Comparison of ENCODE assay signal across 8 cellular contexts in the genomic region with DNA sequence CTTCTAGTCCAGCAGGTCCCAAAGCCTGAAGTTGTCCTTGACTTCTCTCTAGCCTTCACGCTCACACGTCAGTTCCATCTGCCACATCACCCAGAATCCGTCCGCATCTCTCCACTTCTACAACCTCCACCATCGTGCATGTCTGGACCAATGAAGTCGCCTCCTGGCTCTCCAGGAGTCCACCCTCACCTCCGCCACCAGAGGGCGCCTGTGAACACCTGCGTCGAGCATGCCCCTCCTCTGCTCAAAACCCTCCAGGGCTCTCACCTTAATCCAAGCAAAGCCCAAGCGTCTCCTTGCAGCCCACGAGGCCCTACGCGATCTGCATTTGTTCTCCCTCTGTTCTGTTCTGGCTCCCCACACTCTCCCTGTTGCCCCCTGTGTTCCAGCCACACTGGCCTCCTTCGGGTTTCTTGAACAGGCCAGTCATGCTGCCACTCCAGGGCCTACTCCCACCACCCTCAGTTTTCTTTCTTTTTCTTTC. TPM values are rescaled to one million over a fixed set of nuclear protein-coding genes. Genes with fewer than 3 reads are reported as not detected.
DNase-seq lines count a peak whose midpoint lies in the region; ATAC-seq and TF ChIP-seq lines count a peak whose summit lies in the region.

No MANE protein-coding gene starts in this region.

- H3K27ac ChIP-seq in heart right ventricle (no peak overlapping the region), sigmoid colon (no peak overlapping the region)

- intact Hi-C loops in heart right ventricle (cut with DNase I) (loop anchor here in 1 of 10 donors (2.0 kb wide), 1 partner anchor 22 kb away; no protein-coding TSS in a partner anchor), sigmoid colon (cut with DNase I) (no loop called here)

- H3K4me3 ChIP-seq in H7 (ENCODE audit: insufficient read depth, low read depth, low read length) = no peak overlapping the region
- H3K4me3 ChIP-seq in heart right ventricle = peak overlapping the region in 2 of 10 donors; percentile 11 to 63
- no peak overlapping the region for H3K4me3 ChIP-seq in sigmoid colon

- CTCF ChIA-PET in activated naive CD4-positive, alpha-beta T cell treated with anti-CD3 and anti-CD28 coated beads, Interleukin-2, amount 10 ng/mL, durations not matched to agents 7 days and 5 days (lab: Charles Lee) = interaction anchor here (0.6 to 1.8 kb wide), 13 partner anchors 12 to 205 kb away, joined by 3 to 12 read pairs (median 4); a partner anchor contains a TSS

- H3K4me1 ChIP-seq in heart right ventricle (peaks cover 0 to 34% (median 5%) of the 10 kb centered on the region in 9 donors), sigmoid colon (no peaks in the 10 kb centered on the region)

- peaks cover 21% of the 10 kb centered on the region for H3K4me1 Mint-ChIP-seq in activated naive CD4-positive, alpha-beta T cell treated with anti-CD3 and anti-CD28 coated beads, Interleukin-2, amount 10 ng/mL, durations not matched to agents 7 days and 5 days

- H3K9me3 ChIP-seq in heart right ventricle (peaks cover 0 to 16% (median 6%) of the 10 kb centered on the region in 11 donors), sigmoid colon (peaks cover 0 to 5% (median 0%) of the 10 kb centered on the region in 4 donors)

- H3K27me3 Mint-ChIP-seq in activated naive CD4-positive, alpha-beta T cell treated with anti-CD3 and anti-CD28 coated beads, Interleukin-2, amount 10 ng/mL, durations not matched to agents 7 days and 5 days = peaks cover 14% of the 10 kb centered on the region

- H3K36me3 ChIP-seq in H7 (replicated peaks; ENCODE audit: control insufficient read depth, insufficient read depth, low read length) (peaks cover 1% of the 10 kb centered on the region), heart right ventricle (peaks cover 0 to 38% (median 0%) of the 10 kb centered on the region in 9 donors), sigmoid colon (no peaks in the 10 kb centered on the region)

- ATAC-seq in heart right ventricle (peak; percentile 67 to 86 (median 80)), HG03135 (IDR thresholded peaks at IDR 0.05; ENCODE audit: unreplicated experiment) (no peak)

- 24 to 26% methylated on average over 15 of the region's 15 CpGs for WGBS in heart right ventricle, 2 donors
- WGBS in sigmoid colon, 2 donors = 8 to 23% methylated on average over 15 of the region's 15 CpGs

- no peak overlapping the region for H3K4me3 Mint-ChIP-seq in activated naive CD4-positive, alpha-beta T cell treated with anti-CD3 and anti-CD28 coated beads, Interleukin-2, amount 10 ng/mL, durations not matched to agents 7 days and 5 days

- TF ChIP-seq POLR2A in sigmoid colon (IDR thresholded peaks at IDR 0.05) = no peak

- no peak for TF ChIP-seq EP300 in sigmoid colon (IDR thresholded peaks at IDR 0.05)

- peak overlapping the region; percentile 5 for H3K27ac Mint-ChIP-seq in activated naive CD4-positive, alpha-beta T cell treated with anti-CD3 and anti-CD28 coated beads, Interleukin-2, amount 10 ng/mL, durations not matched to agents 7 days and 5 days

- H3K27me3 ChIP-seq in H7 (ENCODE audit: control insufficient read depth, insufficient read depth, low read length) (no peaks in the 10 kb centered on the region), heart right ventricle (no peaks in the 10 kb centered on the region), sigmoid colon (no peaks in the 10 kb centered on the region)

- no peaks in the 10 kb centered on the region for H3K9me3 Mint-ChIP-seq in activated naive CD4-positive, alpha-beta T cell treated with anti-CD3 and anti-CD28 coated beads, Interleukin-2, amount 10 ng/mL, durations not matched to agents 7 days and 5 days

- DNase-seq in DMS53 treated with DMSO at 0.1 percent for 48 hours (lab: John Stamatoyannopoulos, UW; ENCODE audit: unreplicated experiment) (peak; percentile 60), H7 (peak; percentile 97), NCI-H1092 (lab: John Stamatoyannopoulos, UW) (peak; percentile 44), SKM-1 treated with dmso at 0.1 percent for 144 hours (lab: John Stamatoyannopoulos, UW; ENCODE audit: unreplicated experiment) (peak; percentile 89), heart right ventricle (peak; percentile 77 to 86), sigmoid colon (peak; percentile 89)
- peak; percentile 93 for DNase-seq in activated naive CD4-positive, alpha-beta T cell treated with anti-CD3 and anti-CD28 coated beads, Interleukin-2, amount 10 ng/mL, durations not matched to agents 7 days and 5 days

- H3K36me3 Mint-ChIP-seq in activated naive CD4-positive, alpha-beta T cell treated with anti-CD3 and anti-CD28 coated beads, Interleukin-2, amount 10 ng/mL, durations not matched to agents 7 days and 5 days = no peaks in the 10 kb centered on the region

- TF ChIP-seq CTCF in heart right ventricle (IDR thresholded peaks at IDR 0.05) = peak; percentile 82 to 96 (median 87)
- peak; percentile 79 to 87 (median 80) for TF ChIP-seq CTCF in sigmoid colon (IDR thresholded peaks at IDR 0.05)

RNA-seq across cellular contexts. Expression of a gene that starts 3.7 kb away (rescaled TPM):
- 7.5 and 13.6 TPM in 2 replicates for total RNA-seq in H7 (2014; rRNA removed; shearing (Covaris generic))
- total RNA-seq in heart right ventricle = 10 to 100 TPM in 1 of 10 donors, 1 to 10 TPM in 9; 3.4 to 10.7 (median 6.6) TPM
- polyA plus RNA-seq in heart right ventricle = 10 to 100 TPM; 11.5 to 30.9 TPM
- total RNA-seq in sigmoid colon = 10 to 100 TPM in 1 of 4 donors, 1 to 10 TPM in 3; 1.6 to 18.6 (median 4.4) TPM
- polyA plus RNA-seq in sigmoid colon = 1 to 10 TPM in 1 of 3 donors, under 1 TPM in 2; 0.23 to 2.1 (median 0.60) TPM

RNA-seq across cellular contexts. Expression of a gene that starts 6.4 kb away (rescaled TPM):
- total RNA-seq in H7 (2014; rRNA removed; shearing (Covaris generic)) = 186 and 194 TPM in 2 replicates
- total RNA-seq in heart right ventricle (10 to 100 TPM; 64.5 to 83.4 (median 74.4) TPM), sigmoid colon (100 to 1,000 TPM in 2 of 4 donors, 10 to 100 TPM in 2; 90.0 to 101 (median 98.7) TPM)
- polyA plus RNA-seq in heart right ventricle (10 to 100 TPM; 68.9 to 88.2 TPM), sigmoid colon (10 to 100 TPM; 71.4 to 87.1 (median 83.7) TPM)

RNA-seq across cellular contexts. Expression of a gene that starts 15.2 kb away (rescaled TPM):
- 232 and 246 TPM in 2 replicates for total RNA-seq in H7 (2014; rRNA removed; shearing (Covaris generic))
- total RNA-seq in heart right ventricle (10 to 100 TPM; 34.5 to 79.7 (median 42.2) TPM), sigmoid colon (10 to 100 TPM; 21.6 to 32.6 (median 27.8) TPM)
- polyA plus RNA-seq in heart right ventricle (10 to 100 TPM; 32.0 to 46.1 TPM), sigmoid colon (10 to 100 TPM; 45.0 to 72.1 (median 59.5) TPM)

RNA-seq across cellular contexts. Expression of a gene that starts 20.8 kb away (rescaled TPM):
- 18.0 and 22.7 TPM in 2 replicates for total RNA-seq in H7 (2014; rRNA removed; shearing (Covaris generic))
- under 1 TPM in 8 of 10 donors, not detected in 2; 0.09 to 0.85 (median 0.22) TPM for total RNA-seq in heart right ventricle
- under 1 TPM; 0.15 to 0.20 TPM for polyA plus RNA-seq in heart right ventricle
- 1 to 10 TPM in 1 of 4 donors, under 1 TPM in 3; 0.49 to 1.1 (median 0.63) TPM for total RNA-seq in sigmoid colon
- polyA plus RNA-seq in sigmoid colon = 1 to 10 TPM in 1 of 3 donors, not detected in 2; 1.3 TPM

RNA-seq across cellular contexts. Expression of a gene that starts 34.9 kb away (rescaled TPM):
- 13.0 and 18.3 TPM in 2 replicates for total RNA-seq in H7 (2014; rRNA removed; shearing (Covaris generic))
- total RNA-seq in heart right ventricle (10 to 100 TPM in 9 of 10 donors, 1 to 10 TPM in 1; 7.2 to 38.6 (median 15.0) TPM), sigmoid colon (10 to 100 TPM in 2 of 4 donors, 1 to 10 TPM in 2; 7.5 to 15.8 (median 9.6) TPM)
- polyA plus RNA-seq in heart right ventricle (10 to 100 TPM; 14.3 to 47.4 TPM), sigmoid colon (10 to 100 TPM; 33.0 to 79.8 (median 49.9) TPM)

Comparison
In these comparisons a context has a peak if more than half of its experiments do, and no peak if none do; other contexts are left out.
1. DNase-seq: peak in every context shown above with its lines; median percentile 97 in H7; 93 in activated naive CD4-positive, alpha-beta T cell treated with anti-CD3 and anti-CD28 coated beads, Interleukin-2, amount 10 ng/mL, durations not matched to agents 7 days and 5 days; 89 in SKM-1 treated with dmso at 0.1 percent for 144 hours; 89 in sigmoid colon; 82 in heart right ventricle; 60 in DMS53 treated with DMSO at 0.1 percent for 48 hours; 44 in NCI-H1092.